In genomic region chr1:74971982-74972381, GRCh38 we compare ENCODE assay signal across 20 cellular contexts.
DNase-seq lines count a peak whose midpoint lies in the region; ATAC-seq and TF ChIP-seq lines count a peak whose summit lies in the region.
"Had no signal": no experiment of that assay in that cellular context is flagged by ENCODE, and none has a peak within 500 bp of the region (broad histone marks: within the 10 kb centered on the region; RNA-seq: fewer than 3 reads in every experiment).

No MANE protein-coding gene starts in this region.

- BruUV-seq in MCF 10A (replicated peaks; lab: Mats Ljungman, UMichigan) (no TSS peak), OCI-LY7 (replicated peaks; lab: Mats Ljungman, UMichigan) (no TSS peak)

- H3K4me2 ChIP-seq in MM.1S (ENCODE audit: low read depth, low read length): peak overlapping the region; percentile 27; the same call in 1 of the 2 replicates
- no peak overlapping the region for H3K4me2 ChIP-seq in OCI-LY7 (ENCODE audit: low read length)

- no peaks in the 10 kb centered on the region for H3K9me3 ChIP-seq in breast epithelium
- H3K9me3 ChIP-seq in MM.1S (replicated peaks; ENCODE audit: insufficient read depth, low read length): no peaks in the 10 kb centered on the region
- no peaks in the 10 kb centered on the region for H3K9me3 ChIP-seq in OCI-LY7 (ENCODE audit: low read length)

- no peaks in the 10 kb centered on the region for H3K36me3 ChIP-seq in breast epithelium
- H3K36me3 ChIP-seq in MM.1S (replicated peaks; ENCODE audit: insufficient read depth, low read length): no peaks in the 10 kb centered on the region
- H3K36me3 ChIP-seq in OCI-LY7 (ENCODE audit: insufficient read depth, low read length): no peaks in the 10 kb centered on the region

- no peak overlapping the region for H3K27ac Mint-ChIP-seq in MCF 10A (ENCODE audit: low read depth, unreplicated experiment)
- H3K27ac Mint-ChIP-seq in activated T-helper 2 cell treated with anti-CD3 and anti-CD28 coated beads, Interferon-gamma antibody, Interleukin-2, Interleukin-4, amounts not matched to agents 10 μg/mL and 5 μg/mL and 100 μg/mL, durations not matched to agents 14 hours and 24 hours and 36 hours: no peak overlapping the region
- H3K27ac Mint-ChIP-seq: T-helper 17 cell had no signal

- H3K79me2 ChIP-seq in MM.1S (ENCODE audit: low read length): no peaks in the 10 kb centered on the region
- no peaks in the 10 kb centered on the region for H3K79me2 ChIP-seq in OCI-LY7 (ENCODE audit: insufficient read depth, low read depth, low read length)

- H3K4me3 Mint-ChIP-seq in MCF 10A (ENCODE audit: unreplicated experiment): no peak overlapping the region
- H3K4me3 Mint-ChIP-seq in activated T-helper 2 cell treated with anti-CD3 and anti-CD28 coated beads, Interferon-gamma antibody, Interleukin-2, Interleukin-4, amounts not matched to agents 10 μg/mL and 5 μg/mL and 100 μg/mL, durations not matched to agents 14 hours and 24 hours and 36 hours (ENCODE audit: low read depth): no peak overlapping the region
- H3K4me3 Mint-ChIP-seq: T-helper 17 cell had no signal

- no peaks in the 10 kb centered on the region for H3K9me3 Mint-ChIP-seq in MCF 10A (ENCODE audit: unreplicated experiment)
- H3K9me3 Mint-ChIP-seq in activated T-helper 2 cell treated with anti-CD3 and anti-CD28 coated beads, Interferon-gamma antibody, Interleukin-2, Interleukin-4, amounts not matched to agents 10 μg/mL and 5 μg/mL and 100 μg/mL, durations not matched to agents 14 hours and 24 hours and 36 hours: no peaks in the 10 kb centered on the region

- H3K9me2 ChIP-seq in MM.1S (replicated peaks; ENCODE audit: insufficient read depth, low read length) (no peaks in the 10 kb centered on the region), OCI-LY7 (ENCODE audit: insufficient read depth, low read length) (no peaks in the 10 kb centered on the region)

- H3K4me1 ChIP-seq in breast epithelium (no peaks in the 10 kb centered on the region), MM.1S (ENCODE audit: low read length) (peaks cover 36% of the 10 kb centered on the region), OCI-LY7 (ENCODE audit: insufficient read depth, low read length, poor library complexity, severe bottlenecking) (no peaks in the 10 kb centered on the region)

- POLR2A ChIA-PET in MCF 10A (lab: Yijun Ruan, JAX) (no interaction called here), OCI-LY7 (lab: Charles Lee) (interaction anchor here (1.1 kb wide), 1 partner anchor 19 kb away, joined by 3 read pairs; no protein-coding TSS in a partner anchor)

- no peak for ATAC-seq in SK-N-SH treated with all-trans-retinoic acid at 6 μM for 48 hours
- ATAC-seq: Panc1, T-helper 17 cell had no signal

- H3K4me3 ChIP-seq in breast epithelium (no peak overlapping the region), MM.1S (ENCODE audit: low read length) (no peak overlapping the region), epithelial cell of esophagus (ENCODE audit: low read length) (no peak overlapping the region), OCI-LY7 (ENCODE audit: low read depth, low read length, poor library complexity, severe bottlenecking) (no peak overlapping the region)

- H3F3A ChIP-seq in MM.1S (ENCODE audit: insufficient read depth, low read length): peaks cover 23% of the 10 kb centered on the region

- no peak overlapping the region; the same call in 1 of the 2 replicates for H2AFZ ChIP-seq in MM.1S (ENCODE audit: low read length)
- no peak overlapping the region for H2AFZ ChIP-seq in OCI-LY7 (ENCODE audit: low read length)

- no peaks in the 10 kb centered on the region for H3K27me3 ChIP-seq in breast epithelium
- H3K27me3 ChIP-seq in MM.1S (replicated peaks; ENCODE audit: insufficient read depth, low read length): no peaks in the 10 kb centered on the region

- no peak for TF ChIP-seq CTCF in MCF 10A (IDR thresholded peaks at IDR 0.05; ENCODE audit: unreplicated experiment)
- TF ChIP-seq CTCF in breast epithelium (IDR thresholded peaks at IDR 0.05): no peak
- no peak for TF ChIP-seq CTCF in MM.1S (IDR thresholded peaks at IDR 0.05; ENCODE audit: low read length)
- no peak for TF ChIP-seq CTCF in epithelial cell of esophagus (IDR thresholded peaks at IDR 0.05; ENCODE audit: insufficient read depth, low read depth, low read length, missing control alignments)
- TF ChIP-seq CTCF in OCI-LY7 (conservative IDR thresholded peaks at IDR 0.05; ENCODE audit: low read length): no peak

- TF ChIP-seq POLR2A in breast epithelium (IDR thresholded peaks at IDR 0.05): no peak

- H3K27ac ChIP-seq in breast epithelium (no peak overlapping the region), MM.1S (ENCODE audit: low read length) (peak overlapping the region; percentile 78), OCI-LY7 (ENCODE audit: low read depth, low read length, poor library complexity, severe bottlenecking) (no peak overlapping the region)

- H3K4me1 Mint-ChIP-seq in MCF 10A (ENCODE audit: insufficient read depth, unreplicated experiment): no peaks in the 10 kb centered on the region
- no peaks in the 10 kb centered on the region for H3K4me1 Mint-ChIP-seq in activated T-helper 2 cell treated with anti-CD3 and anti-CD28 coated beads, Interferon-gamma antibody, Interleukin-2, Interleukin-4, amounts not matched to agents 10 μg/mL and 5 μg/mL and 100 μg/mL, durations not matched to agents 14 hours and 24 hours and 36 hours (ENCODE audit: low read depth)
- H3K4me1 Mint-ChIP-seq: T-helper 17 cell had no signal

- intact Hi-C loops in MCF 10A (cut with micrococcal nuclease) (no loop called here), breast epithelium (cut with DNase I; ENCODE audit: low total_unique reads) (no loop called here), OCI-LY7 (cut with micrococcal nuclease; ENCODE audit: unreplicated experiment) (no loop called here)
- intact Hi-C loops in activated T-helper 2 cell treated with anti-CD3 and anti-CD28 coated beads, Interferon-gamma antibody, Interleukin-2, Interleukin-4, amounts not matched to agents 10 μg/mL and 5 μg/mL and 100 μg/mL, durations not matched to agents 14 hours and 24 hours and 36 hours (cut with micrococcal nuclease): no loop called here

- H3K27me3 Mint-ChIP-seq in MCF 10A (ENCODE audit: insufficient read depth, unreplicated experiment): no peaks in the 10 kb centered on the region
- H3K27me3 Mint-ChIP-seq in activated T-helper 2 cell treated with anti-CD3 and anti-CD28 coated beads, Interferon-gamma antibody, Interleukin-2, Interleukin-4, amounts not matched to agents 10 μg/mL and 5 μg/mL and 100 μg/mL, durations not matched to agents 14 hours and 24 hours and 36 hours (ENCODE audit: low read depth): no peaks in the 10 kb centered on the region
- H3K27me3 Mint-ChIP-seq: T-helper 17 cell had no signal

- CTCF ChIA-PET in MCF 10A (lab: Yijun Ruan, JAX) (no interaction called here), OCI-LY7 (lab: Charles Lee; ENCODE audit: unreplicated experiment) (no interaction called here)

- DNase-seq in MCF 10A (ENCODE audit: unreplicated experiment): peak; percentile 38
- DNase-seq in breast epithelium (ENCODE audit: low spot score in 2 of 2): no peak
- DNase-seq in MM.1S: peak; percentile 95
- DNase-seq in epithelial cell of esophagus (ENCODE audit: low read depth): peak; percentile 1
- no peak for DNase-seq in OCI-LY7 (ENCODE audit: low spot score)
- DNase-seq in activated T-helper 2 cell treated with anti-CD3 and anti-CD28 coated beads, Interferon-gamma antibody, Interleukin-2, Interleukin-4, amounts not matched to agents 10 μg/mL and 5 μg/mL and 100 μg/mL, durations not matched to agents 14 hours and 24 hours and 36 hours (ENCODE audit: low spot score): no peak
- DNase-seq: DMS153, DND-41, KBM-7, MV-4-11, NCI-H1694 treated with DMSO at 0.1 percent for 48 hours, NCI-H2081 treated with DMSO at 0.1 percent for 48 hours, NCI-H2171 treated with DMSO at 0.1 percent for 48 hours, NCI-H345, NCI-H524, SHP77 treated with DMSO at 0.1 percent for 48 hours, SW 1271, T-helper 17 cell had no signal

- H3K9ac ChIP-seq in MM.1S (ENCODE audit: low read length): peak overlapping the region; percentile 22; the same call in 1 of the 2 replicates

- H4K20me1 ChIP-seq in MM.1S (ENCODE audit: insufficient read depth, low read length) (no peaks in the 10 kb centered on the region), OCI-LY7 (ENCODE audit: insufficient read depth, low read length) (no peaks in the 10 kb centered on the region)

- H3K36me3 Mint-ChIP-seq in MCF 10A (ENCODE audit: insufficient read depth, unreplicated experiment): no peaks in the 10 kb centered on the region
- no peaks in the 10 kb centered on the region for H3K36me3 Mint-ChIP-seq in activated T-helper 2 cell treated with anti-CD3 and anti-CD28 coated beads, Interferon-gamma antibody, Interleukin-2, Interleukin-4, amounts not matched to agents 10 μg/mL and 5 μg/mL and 100 μg/mL, durations not matched to agents 14 hours and 24 hours and 36 hours (ENCODE audit: low read depth)

TF ChIP-seq in SK-N-SH treated with all-trans-retinoic acid at 6 μM for 48 hours, 23 proteins besides CTCF, POLR2A, EP300 and RAD21:
- TF ChIP-seq SNAI2 (CRISPR knock-in tag; IDR thresholded peaks at IDR 0.05) (no peak), ZC3H10 (CRISPR knock-in tag; IDR thresholded peaks at IDR 0.05) (no peak), ZNF70 (CRISPR knock-in tag; IDR thresholded peaks at IDR 0.05) (no peak), ZNF565 (CRISPR knock-in tag; conservative IDR thresholded peaks at IDR 0.05; ENCODE audit: low read depth) (no peak), TOX (CRISPR knock-in tag; IDR thresholded peaks at IDR 0.05; ENCODE audit: borderline replicate concordance) (no peak), ARNTL (CRISPR knock-in tag; IDR thresholded peaks at IDR 0.05; ENCODE audit: borderline replicate concordance, low read depth) (no peak), ISL1 (CRISPR knock-in tag; IDR thresholded peaks at IDR 0.05) (no peak), ZFP3 (CRISPR knock-in tag; IDR thresholded peaks at IDR 0.05) (no peak)

Comparison
In these comparisons a context has a peak if more than half of its experiments do, and no peak if none do; other contexts are left out.
1. DNase-seq: peak in MCF 10A (single experiment), MM.1S (single experiment) and epithelial cell of esophagus (single experiment); none in breast epithelium (0 of 2), OCI-LY7 (single experiment) and activated T-helper 2 cell treated with anti-CD3 and anti-CD28 coated beads, Interferon-gamma antibody, Interleukin-2, Interleukin-4, amounts not matched to agents 10 μg/mL and 5 μg/mL and 100 μg/mL, durations not matched to agents 14 hours and 24 hours and 36 hours (single experiment).